Comparison of ENCODE assay signal across 23 cellular contexts in the genomic region with DNA sequence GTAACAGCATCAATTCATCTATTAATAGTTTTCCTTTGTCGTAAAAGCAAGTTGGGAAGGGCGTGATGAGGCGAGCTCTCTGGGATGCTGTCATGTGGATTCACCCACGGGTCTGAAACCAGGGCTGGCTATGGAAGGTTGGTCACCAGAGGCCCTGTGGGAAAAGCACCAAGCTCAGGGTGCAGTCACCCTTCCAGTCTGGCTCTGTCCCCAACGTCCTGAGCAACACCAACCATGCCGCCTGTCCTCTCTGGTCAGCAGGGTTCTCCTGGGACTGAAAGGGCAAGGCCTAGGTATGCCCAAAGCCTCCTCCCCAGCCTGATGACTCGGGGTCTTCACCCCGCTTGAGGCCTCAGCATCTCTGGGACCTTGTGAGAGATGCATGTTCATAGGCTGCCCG.
"Had no signal": no experiment of that assay in that cellular context is flagged by ENCODE, and none has a peak within 500 bp of the region (broad histone marks: within the 10 kb centered on the region; RNA-seq: fewer than 3 reads in every experiment).

No MANE protein-coding gene starts in this region.

- H3K9me3 ChIP-seq: esophagus muscularis mucosa, left ventricle myocardium inferior, neutrophil, stomach, upper lobe of left lung had no signal

- H3K9me3 Mint-ChIP-seq: activated B cell treated with CpG ODN at 0.5 μM for 24 hours; central memory CD8-positive, alpha-beta T cell had no signal

- H3K27me3 ChIP-seq: gastroesophageal sphincter, upper lobe of left lung had no signal

- H3K36me3 ChIP-seq: brain microvascular endothelial cell, esophagus muscularis mucosa, gastroesophageal sphincter, heart right ventricle, left ventricle myocardium inferior, neutrophil, stomach, upper lobe of left lung had no signal

- H3K27ac Mint-ChIP-seq: activated B cell treated with CpG ODN at 0.5 μM for 24 hours; activated CD4-positive, alpha-beta T cell treated with anti-CD3 and anti-CD28 coated beads, Interleukin-2, amount 10 ng/mL, durations not matched to agents 24 days and 14 days; activated naive CD4-positive, alpha-beta T cell treated with anti-CD3 and anti-CD28 coated beads for 36 hours; immature natural killer cell; naive thymus-derived CD4-positive, alpha-beta T cell had no signal

- H3K27me3 Mint-ChIP-seq: activated CD4-positive, alpha-beta T cell treated with anti-CD3 and anti-CD28 coated beads, Interleukin-2, amount 10 ng/mL, durations not matched to agents 24 days and 14 days had no signal

- H2AFZ ChIP-seq: parathyroid adenoma had no signal

- ATAC-seq: gastroesophageal sphincter, heart right ventricle, sciatic nerve had no signal

- DNase-seq: activated CD8-positive, alpha-beta memory T cell treated with anti-CD3 and anti-CD28 coated beads, Interleukin-2, amount 50 U/mL, for 4 hours; activated T-cell treated with anti-CD3 and anti-CD28 coated beads, Interleukin-2, amount 50 U/mL, for 4 hours; cortex of kidney; effector CD4-positive, alpha-beta T cell; heart right ventricle; immature natural killer cell; kidney glomerular epithelial cell; left ventricle myocardium inferior; naive thymus-derived CD4-positive, alpha-beta T cell; stomach; T-helper 9 cell; upper lobe of left lung had no signal

- H3K79me2 ChIP-seq: parathyroid adenoma had no signal

- H3K4me3 Mint-ChIP-seq: activated B cell treated with CpG ODN at 0.5 μM for 24 hours; activated CD4-positive, alpha-beta T cell treated with anti-CD3 and anti-CD28 coated beads, Interleukin-2, amount 10 ng/mL, durations not matched to agents 24 days and 14 days; activated naive CD4-positive, alpha-beta T cell treated with anti-CD3 and anti-CD28 coated beads for 36 hours; activated T-cell treated with anti-CD3 and anti-CD28 coated beads, Interleukin-2, amount 50 U/mL, for 4 hours had no signal

- H3K4me1 ChIP-seq: esophagus muscularis mucosa, gastroesophageal sphincter, left ventricle myocardium inferior, parathyroid adenoma, stomach, upper lobe of left lung had no signal

- H3K4me3 ChIP-seq: esophagus muscularis mucosa, gastroesophageal sphincter, heart right ventricle, left ventricle myocardium inferior, smooth muscle cell, stomach, upper lobe of left lung had no signal

- H3K27ac ChIP-seq: brain microvascular endothelial cell, esophagus muscularis mucosa, gastroesophageal sphincter, heart right ventricle, left ventricle myocardium inferior, neutrophil, parathyroid adenoma, stomach, upper lobe of left lung had no signal

- H3K9ac ChIP-seq: parathyroid adenoma had no signal
